In genomic region chr5:168706655-168707069, GRCh38 we compare ENCODE assay signal across 8 cellular contexts.
A peak's percentile ranks its signal among the peaks of the same experiment; 100 is the strongest.
DNase-seq lines count a peak whose midpoint lies in the region; ATAC-seq and TF ChIP-seq lines count a peak whose summit lies in the region.

No MANE protein-coding gene starts in this region.

- no peaks in the 10 kb centered on the region for H3K27me3 Mint-ChIP-seq in activated CD4-positive, alpha-beta T cell treated with anti-CD3 and anti-CD28 coated beads, Interleukin-2, amount 10 ng/mL, durations not matched to agents 24 days and 14 days
- peaks cover 1 to 3% of the 10 kb centered on the region in 2 donors for H3K27me3 Mint-ChIP-seq in CD4-positive, alpha-beta memory T cell

- intact Hi-C loops in activated CD4-positive, alpha-beta T cell treated with anti-CD3 and anti-CD28 coated beads, Interleukin-2, amount 10 ng/mL, durations not matched to agents 24 days and 14 days (cut with micrococcal nuclease): no loop called here
- intact Hi-C loops in testis (cut with DNase I; ENCODE audit: low total_unique reads): no loop called here
- intact Hi-C loops in CD4-positive, alpha-beta memory T cell (cut with micrococcal nuclease): no loop called here

- H3K36me3 Mint-ChIP-seq in activated CD4-positive, alpha-beta T cell treated with anti-CD3 and anti-CD28 coated beads, Interleukin-2, amount 10 ng/mL, durations not matched to agents 24 days and 14 days (ENCODE audit: low read depth): no peaks in the 10 kb centered on the region
- no peaks in the 10 kb centered on the region for H3K36me3 Mint-ChIP-seq in CD4-positive, alpha-beta memory T cell

- no peak overlapping the region for H3K4me3 Mint-ChIP-seq in activated CD4-positive, alpha-beta T cell treated with anti-CD3 and anti-CD28 coated beads, Interleukin-2, amount 10 ng/mL, durations not matched to agents 24 days and 14 days
- H3K4me3 Mint-ChIP-seq in CD4-positive, alpha-beta memory T cell: no peak overlapping the region

- H3K27ac Mint-ChIP-seq in activated CD4-positive, alpha-beta T cell treated with anti-CD3 and anti-CD28 coated beads, Interleukin-2, amount 10 ng/mL, durations not matched to agents 24 days and 14 days: no peak overlapping the region
- H3K27ac Mint-ChIP-seq in CD4-positive, alpha-beta memory T cell: no peak overlapping the region

- CTCF ChIA-PET in CD4-positive, alpha-beta memory T cell (lab: Charles Lee; ENCODE audit: partially characterized antibody): no interaction called here

- POLR2A ChIA-PET in CD4-positive, alpha-beta memory T cell (lab: Charles Lee; ENCODE audit: partially characterized antibody): no interaction called here

- H3K4me1 ChIP-seq in testis: no peaks in the 10 kb centered on the region
- H3K4me1 ChIP-seq in CD4-positive, alpha-beta memory T cell (ENCODE audit: insufficient read depth, low read length): no peaks in the 10 kb centered on the region

- no peak overlapping the region for H3K27ac ChIP-seq in testis
- H3K27ac ChIP-seq in CD4-positive, alpha-beta memory T cell (ENCODE audit: low read depth, low read length): no peak overlapping the region

- H3K9me3 Mint-ChIP-seq in activated CD4-positive, alpha-beta T cell treated with anti-CD3 and anti-CD28 coated beads, Interleukin-2, amount 10 ng/mL, durations not matched to agents 24 days and 14 days: no peaks in the 10 kb centered on the region
- H3K9me3 Mint-ChIP-seq in CD4-positive, alpha-beta memory T cell: peaks cover 0 to 3% (median 0%) of the 10 kb centered on the region in 8 donors

- H3K9me3 ChIP-seq in testis: no peaks in the 10 kb centered on the region
- no peaks in the 10 kb centered on the region for H3K9me3 ChIP-seq in CD4-positive, alpha-beta memory T cell (ENCODE audit: control insufficient read depth in 1 of 2, low read length in 2 of 2)

- no peaks in the 10 kb centered on the region for H3K27me3 ChIP-seq in testis
- no peaks in the 10 kb centered on the region for H3K27me3 ChIP-seq in CD4-positive, alpha-beta memory T cell (ENCODE audit: insufficient read depth, low read length)

- no peak for TF ChIP-seq POLR2A in testis (IDR thresholded peaks at IDR 0.05)

- ATAC-seq in HG02840 (IDR thresholded peaks at IDR 0.05; ENCODE audit: low FRiP score, unreplicated experiment): no peak

- peak in 1 of 3 experiments; percentile 27 for TF ChIP-seq CTCF in testis (IDR thresholded peaks at IDR 0.05)

- WGBS in testis, 2 donors: 83 to 90% methylated on average over 2 to 5 of the region's 5 CpGs

- no peak overlapping the region for H3K4me3 ChIP-seq in testis
- no peak overlapping the region for H3K4me3 ChIP-seq in CD4-positive, alpha-beta memory T cell (ENCODE audit: low read length in 2 of 2)

- H3K4me1 Mint-ChIP-seq in activated CD4-positive, alpha-beta T cell treated with anti-CD3 and anti-CD28 coated beads, Interleukin-2, amount 10 ng/mL, durations not matched to agents 24 days and 14 days: no peaks in the 10 kb centered on the region
- no peaks in the 10 kb centered on the region for H3K4me1 Mint-ChIP-seq in CD4-positive, alpha-beta memory T cell

- peak; percentile 70 for DNase-seq in activated CD4-positive, alpha-beta T cell treated with anti-CD3 and anti-CD28 coated beads, Interleukin-2, amount 10 ng/mL, durations not matched to agents 24 days and 14 days
- DNase-seq in activated CD4-positive, alpha-beta T cell treated with anti-CD3 and anti-CD28 coated beads, Interleukin-2, amount 50 U/mL, for 1 hour: no peak
- DNase-seq in NAMALWA (ENCODE audit: low spot score) (peak; percentile 34), amniotic epithelial cell (ENCODE audit: low read depth) (peak; percentile 14), iPS-NIHi11 (ENCODE audit: low spot score) (peak; percentile 58), testis (peak; percentile 43)
- no peak for DNase-seq in CD4-positive, alpha-beta memory T cell

- no peaks in the 10 kb centered on the region for H3K36me3 ChIP-seq in testis (ENCODE audit: low read depth, missing control alignments)
- H3K36me3 ChIP-seq in CD4-positive, alpha-beta memory T cell (ENCODE audit: insufficient read depth, low read length): no peaks in the 10 kb centered on the region

Comparison
In these comparisons a context has a peak if more than half of its experiments do, and no peak if none do; other contexts are left out.
1. DNase-seq: peak in activated CD4-positive, alpha-beta T cell treated with anti-CD3 and anti-CD28 coated beads, Interleukin-2, amount 10 ng/mL, durations not matched to agents 24 days and 14 days (single experiment), NAMALWA (single experiment), amniotic epithelial cell (single experiment), iPS-NIHi11 (single experiment) and testis (single experiment); none in activated CD4-positive, alpha-beta T cell treated with anti-CD3 and anti-CD28 coated beads, Interleukin-2, amount 50 U/mL, for 1 hour (single experiment) and CD4-positive, alpha-beta memory T cell (0 of 5).